ENCODE assay signal across 8 cellular contexts in the genomic region with DNA sequence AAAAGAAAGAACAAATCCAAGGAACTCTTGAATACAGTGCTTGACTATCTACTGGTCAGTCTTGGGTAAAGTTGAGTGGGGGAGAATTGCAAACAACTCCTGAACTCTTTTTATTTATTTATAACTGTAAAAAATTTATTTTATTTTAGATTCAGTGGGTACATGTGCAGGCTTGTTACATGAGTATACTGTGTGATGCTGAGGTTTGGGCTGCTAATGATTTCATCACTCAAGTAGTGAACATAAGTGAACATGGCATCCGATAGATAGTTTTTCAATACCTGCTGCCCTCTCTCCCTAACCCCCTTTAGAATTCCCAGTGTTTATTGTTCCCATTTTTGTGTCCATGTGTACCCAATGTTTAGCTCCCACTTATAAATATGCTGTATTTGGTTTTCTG. TPM values are rescaled to one million over a fixed set of nuclear protein-coding genes. Genes with fewer than 3 reads are reported as not detected.
"Had no signal": no experiment of that assay in that cellular context is flagged by ENCODE, and none has a peak within 500 bp of the region (broad histone marks: within the 10 kb centered on the region; RNA-seq: fewer than 3 reads in every experiment).

No MANE protein-coding gene starts in this region.

- H3K27ac ChIP-seq: HL-60 had no signal

- H3K4me3 ChIP-seq: K562 had no signal

- FAIRE-seq: HepG2, HTR-8/SVneo, K562 had no signal

- ATAC-seq: HepG2, K562 had no signal

- DNase-seq: IMR-90 had no signal

RNA-seq across cellular contexts. Expression of a gene that starts 3.2 kb away (rescaled TPM):
- total RNA-seq: HepG2, HT-29, HT1080, K562 had no signal
- polyA plus RNA-seq: HepG2, IgD-negative memory B cell, K562 had no signal
